Comparison of ENCODE assay signal across 8 cellular contexts in the genomic region with DNA sequence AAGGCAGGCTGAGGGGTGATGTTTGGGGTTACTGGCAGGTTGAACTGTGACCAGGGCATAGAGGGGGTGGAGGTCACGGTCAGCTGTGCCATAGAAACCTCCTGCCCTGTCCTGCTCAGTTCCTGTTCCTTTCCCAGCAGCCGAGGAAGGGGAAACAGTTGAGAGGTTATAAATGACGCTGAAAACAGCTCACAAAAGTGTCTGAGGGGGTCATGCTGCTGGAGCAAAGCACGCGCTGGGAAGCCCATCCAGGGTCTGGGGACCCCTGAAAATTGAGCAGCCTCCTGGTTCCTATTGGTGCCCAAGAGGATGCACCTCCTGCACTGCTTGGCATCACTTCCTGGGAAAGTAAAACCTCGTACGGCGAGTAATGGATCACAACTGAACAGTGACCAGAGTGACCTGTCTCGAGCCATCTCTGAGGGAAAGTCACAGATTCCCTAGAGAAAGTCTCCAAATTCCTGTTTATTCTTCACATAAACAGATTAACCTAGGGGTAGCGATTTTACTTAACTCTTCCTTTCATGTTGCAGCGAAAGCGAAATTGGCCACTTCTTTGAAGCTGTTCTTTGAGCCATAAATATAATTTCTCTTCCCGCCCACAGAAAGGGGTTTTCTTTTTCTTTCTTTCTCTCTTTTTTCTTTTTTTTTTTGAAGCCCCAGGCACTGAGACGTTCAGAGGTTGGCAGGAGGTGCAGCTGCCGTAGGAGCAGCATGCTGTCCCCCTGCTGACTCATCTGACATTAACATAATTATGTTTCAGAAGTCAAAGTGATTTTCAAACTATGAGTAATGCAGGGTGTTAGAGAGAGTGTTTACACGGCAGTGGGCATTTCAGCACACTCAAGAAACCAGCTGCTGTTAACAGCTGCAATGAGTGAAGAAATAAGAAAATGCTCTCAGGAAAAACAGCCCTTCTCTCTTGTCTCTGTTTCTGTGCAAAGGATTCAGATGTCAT. TPM values are rescaled to one million over a fixed set of nuclear protein-coding genes. Genes with fewer than 3 reads are reported as not detected.
A peak's percentile ranks its signal among the peaks of the same experiment; 100 is the strongest.
DNase-seq lines count a peak whose midpoint lies in the region; ATAC-seq and TF ChIP-seq lines count a peak whose summit lies in the region.

No MANE protein-coding gene starts in this region.

- H2AFZ ChIP-seq in OCI-LY7 (ENCODE audit: low read length): peak overlapping the region; percentile 99

- 0% methylated on average over 9 to 15 of the region's 16 CpGs for WGBS in gastroesophageal sphincter (ENCODE audit: low coverage in 1 of 2), 2 donors
- 0 to 1% (median 1%) methylated on average over 16 of the region's 16 CpGs for WGBS in psoas muscle, 3 donors
- WGBS in aorta, 2 donors: 1% methylated on average over 16 of the region's 16 CpGs

- peak; percentile 81 for DNase-seq in DMS 273 treated with DMSO at 0.1 percent for 48 hours (lab: John Stamatoyannopoulos, UW)
- peak; percentile 83 for DNase-seq in HPDE6-E6E7 (ENCODE audit: extremely low spot score)
- peak; percentile 56 for DNase-seq in OCI-LY7 (ENCODE audit: low spot score)
- no peak for DNase-seq in psoas muscle
- DNase-seq in aorta: peak in 1 of 2 donors; percentile 57

- H3K36me3 ChIP-seq in OCI-LY7 (ENCODE audit: insufficient read depth, low read length): no peaks in the 10 kb centered on the region
- no peaks in the 10 kb centered on the region for H3K36me3 ChIP-seq in gastroesophageal sphincter
- H3K36me3 ChIP-seq in psoas muscle (ENCODE audit: insufficient read depth in 1 of 2, low read depth in 1 of 2): no peaks in the 10 kb centered on the region
- no peaks in the 10 kb centered on the region for H3K36me3 ChIP-seq in aorta (ENCODE audit: control insufficient read depth in 1 of 2, insufficient read depth in 2 of 2, low read length in 1 of 2)

- peaks cover 22% of the 10 kb centered on the region for H3K4me1 Mint-ChIP-seq in activated T-helper 17 cell treated with anti-CD3 and anti-CD28 coated beads, Interleukin-2, amount 50 U/mL, for 72 hours

- peaks cover 15% of the 10 kb centered on the region for H3K4me1 ChIP-seq in OCI-LY7 (ENCODE audit: insufficient read depth, low read length, poor library complexity, severe bottlenecking)
- H3K4me1 ChIP-seq in gastroesophageal sphincter: peaks cover 5 to 21% (median 7%) of the 10 kb centered on the region in 3 donors
- H3K4me1 ChIP-seq in psoas muscle: peaks cover 15% of the 10 kb centered on the region
- no peaks in the 10 kb centered on the region for H3K4me1 ChIP-seq in aorta (ENCODE audit: control insufficient read depth in 1 of 2, insufficient read depth in 2 of 2, low read length in 2 of 2)

- H3K27me3 Mint-ChIP-seq in activated T-helper 17 cell treated with anti-CD3 and anti-CD28 coated beads, Interleukin-2, amount 50 U/mL, for 72 hours: peaks cover 4% of the 10 kb centered on the region

- H3K36me3 Mint-ChIP-seq in activated T-helper 17 cell treated with anti-CD3 and anti-CD28 coated beads, Interleukin-2, amount 50 U/mL, for 72 hours (ENCODE audit: low read depth): peaks cover 6% of the 10 kb centered on the region

- no peaks in the 10 kb centered on the region for H3K27me3 ChIP-seq in gastroesophageal sphincter
- peaks cover 0 to 2% (median 0%) of the 10 kb centered on the region in 3 donors for H3K27me3 ChIP-seq in psoas muscle (ENCODE audit: insufficient read depth in 3 of 3, low read length in 2 of 3)
- H3K27me3 ChIP-seq in aorta (ENCODE audit: control insufficient read depth in 1 of 2, insufficient read depth in 2 of 2, low read length in 1 of 2): no peaks in the 10 kb centered on the region

- H3K9me3 ChIP-seq in OCI-LY7 (ENCODE audit: low read length) (no peaks in the 10 kb centered on the region), gastroesophageal sphincter (peaks cover 0 to 7% (median 0%) of the 10 kb centered on the region in 3 donors), psoas muscle (no peaks in the 10 kb centered on the region), aorta (ENCODE audit: control insufficient read depth, low read length) (no peaks in the 10 kb centered on the region)

- CTCF ChIA-PET in OCI-LY7 (lab: Charles Lee; ENCODE audit: unreplicated experiment): interaction anchor here (0.9 kb wide), 1 partner anchor 111 kb away, joined by 3 read pairs; no protein-coding TSS in a partner anchor

- no peak for TF ChIP-seq EP300 in gastroesophageal sphincter (IDR thresholded peaks at IDR 0.05)

- H3K4me3 Mint-ChIP-seq in activated T-helper 17 cell treated with anti-CD3 and anti-CD28 coated beads, Interleukin-2, amount 50 U/mL, for 72 hours: peak overlapping the region; percentile 72

- POLR2A ChIA-PET in OCI-LY7 (lab: Charles Lee): interaction anchor here (0.8 to 1.5 kb wide), 9 partner anchors 9 to 477 kb away, joined by 3 to 5 read pairs (median 3); no protein-coding TSS in a partner anchor

- H3K9me2 ChIP-seq in OCI-LY7 (ENCODE audit: insufficient read depth, low read length): no peaks in the 10 kb centered on the region

- BruUV-seq in OCI-LY7 (replicated peaks; lab: Mats Ljungman, UMichigan): no TSS peak

- no peaks in the 10 kb centered on the region for H3K9me3 Mint-ChIP-seq in activated T-helper 17 cell treated with anti-CD3 and anti-CD28 coated beads, Interleukin-2, amount 50 U/mL, for 72 hours

- no peak for TF ChIP-seq CTCF in OCI-LY7 (conservative IDR thresholded peaks at IDR 0.05; ENCODE audit: low read length)
- peak in 1 of 4 experiments; percentile 12 for TF ChIP-seq CTCF in gastroesophageal sphincter (IDR thresholded peaks at IDR 0.05)
- TF ChIP-seq CTCF in psoas muscle (IDR thresholded peaks at IDR 0.05): no peak

- intact Hi-C loops in OCI-LY7 (cut with micrococcal nuclease; ENCODE audit: unreplicated experiment): loop anchor here (2.0 kb wide), 1 partner anchor 42 kb away; a partner anchor contains a TSS
- intact Hi-C loops in psoas muscle (cut with DNase I): loop anchor here in 1 of 2 donors (1.0 kb wide), 1 partner anchor 40 kb away; no protein-coding TSS in a partner anchor
- intact Hi-C loops in aorta (cut with DNase I): no loop called here

- peak in 1 of 2 donors; percentile 11 for TF ChIP-seq POLR2A in gastroesophageal sphincter (IDR thresholded peaks at IDR 0.05)

- peak overlapping the region; percentile 82 for H3K27ac Mint-ChIP-seq in activated T-helper 17 cell treated with anti-CD3 and anti-CD28 coated beads, Interleukin-2, amount 50 U/mL, for 72 hours

- H3K27ac ChIP-seq in OCI-LY7 (ENCODE audit: low read depth, low read length, poor library complexity, severe bottlenecking) (no peak overlapping the region), gastroesophageal sphincter (peak overlapping the region; percentile 62 to 87 (median 78)), psoas muscle (peak overlapping the region; percentile 76), aorta (ENCODE audit: low read depth in 1 of 2, low read length in 2 of 2) (peak overlapping the region in 1 of 2 donors; percentile 14)

- ATAC-seq in GM21360 (IDR thresholded peaks at IDR 0.05; ENCODE audit: unreplicated experiment) (peak; percentile 98), gastroesophageal sphincter (peak; percentile 89), psoas muscle (peak; percentile 86 to 94 (median 90)), aorta (ENCODE audit: low FRiP score) (peak; percentile 84)
- ATAC-seq in activated T-helper 17 cell treated with anti-CD3 and anti-CD28 coated beads, Interleukin-2, amount 50 U/mL, for 72 hours (replicated peaks): peak; percentile 99

- H3K4me2 ChIP-seq in OCI-LY7 (ENCODE audit: low read length): peak overlapping the region; percentile 81

- H4K20me1 ChIP-seq in OCI-LY7 (ENCODE audit: insufficient read depth, low read length): no peaks in the 10 kb centered on the region

- H3K79me2 ChIP-seq in OCI-LY7 (ENCODE audit: insufficient read depth, low read depth, low read length): no peaks in the 10 kb centered on the region

- H3K4me3 ChIP-seq in OCI-LY7 (ENCODE audit: low read depth, low read length, poor library complexity, severe bottlenecking): peak overlapping the region; percentile 63
- H3K4me3 ChIP-seq in gastroesophageal sphincter: peak overlapping the region; percentile 50 to 83
- H3K4me3 ChIP-seq in psoas muscle: peak overlapping the region; percentile 75
- H3K4me3 ChIP-seq in aorta (ENCODE audit: low read length in 2 of 2): peak overlapping the region; percentile 58 to 79

RNA-seq across cellular contexts. Expression of a gene that starts 41.8 kb away (rescaled TPM):
- total RNA-seq in OCI-LY7 (2014; rRNA removed; shearing (Covaris generic)): 2.7 and 4.7 TPM in 2 replicates
- total RNA-seq in OCI-LY7 (2022) (2.9 and 3.7 TPM in 2 replicates), gastroesophageal sphincter (10 to 100 TPM in 2 of 4 donors, 1 to 10 TPM in 2; 4.0 to 17.2 (median 9.4) TPM), psoas muscle (10 to 100 TPM; 13.5 to 51.3 (median 26.3) TPM), aorta (100 to 1,000 TPM in 1 of 2 donors, 10 to 100 TPM in 1; 28.1 to 265 TPM)
- 10 to 100 TPM; 26.7 to 35.6 TPM for total RNA-seq in activated T-helper 17 cell treated with anti-CD3 and anti-CD28 coated beads, Interleukin-2, amount 50 U/mL, for 72 hours
- polyA plus RNA-seq in psoas muscle (10 to 100 TPM in 2 of 3 donors, 1 to 10 TPM in 1; 6.6 to 29.2 (median 10.1) TPM), aorta (10 to 100 TPM; 22.7 to 60.9 TPM)

Comparison
In these comparisons a context has a peak if more than half of its experiments do, and no peak if none do; other contexts are left out.
1. DNase-seq: peak in DMS 273 treated with DMSO at 0.1 percent for 48 hours (single experiment), HPDE6-E6E7 (single experiment) and OCI-LY7 (single experiment); none in psoas muscle (0 of 2).
2. Peak in every context shown above with its lines, with median percentiles within 50 percentile points of each other: ATAC-seq and H3K4me3 ChIP-seq.